12 cellular contexts compared by ENCODE assay signal in genomic region chr6:62891065-62891647, GRCh38.
DNase-seq lines count a peak whose midpoint lies in the region; TF ChIP-seq lines count a peak whose summit lies in the region.
"Had no signal": no experiment of that assay in that cellular context is flagged by ENCODE, and none has a peak within 500 bp of the region (broad histone marks: within the 10 kb centered on the region; RNA-seq: fewer than 3 reads in every experiment).

No MANE protein-coding gene starts in this region.

- no peak for TF ChIP-seq EP300 in transverse colon (IDR thresholded peaks at IDR 0.05; ENCODE audit: low read depth)

- H3K4me1 ChIP-seq in OCI-LY3 (ENCODE audit: low read length) (peaks cover 6% of the 10 kb centered on the region), transverse colon (no peaks in the 10 kb centered on the region), left ventricle myocardium inferior (no peaks in the 10 kb centered on the region)

- DNase-seq in SHP77 (lab: John Stamatoyannopoulos, UW): peak; percentile 4 to 14
- no peak for DNase-seq in SHP77 treated with DMSO at 0.1 percent for 48 hours (lab: John Stamatoyannopoulos, UW)
- DNase-seq in fibroblast of mammary gland (ENCODE audit: low read depth): peak; percentile 1
- no peak for DNase-seq in transverse colon
- no peak for DNase-seq in stimulated activated CD4-positive, alpha-beta T cell treated with anti-CD3 and anti-CD28 coated beads, Interleukin-12 subunit alpha, Interleukin-12 subunit beta, amount 100 ng/mL, for 4 hours
- no peak for DNase-seq in left ventricle myocardium inferior
- DNase-seq in ureter (ENCODE audit: low spot score): no peak
- DNase-seq: activated CD4-positive, alpha-beta T cell treated with anti-CD3 and anti-CD28 coated beads, Interleukin-2, amount 50 U/mL, for 4 hours; CD8-positive, alpha-beta memory T cell; effector CD8-positive, alpha-beta T cell; stimulated activated naive CD4-positive, alpha-beta T cell treated with Interleukin-2 at 50 U/mL for 16 hours had no signal

- H3K4me3 ChIP-seq in OCI-LY3 (ENCODE audit: low read length) (no peak overlapping the region), fibroblast of mammary gland (ENCODE audit: control insufficient read depth, low read depth, low read length) (no peak overlapping the region), transverse colon (no peak overlapping the region), left ventricle myocardium inferior (no peak overlapping the region)

- no peak for TF ChIP-seq POLR2A in transverse colon (IDR thresholded peaks at IDR 0.05)

- H3K9ac ChIP-seq in OCI-LY3 (ENCODE audit: low read length): no peak overlapping the region

- no peaks in the 10 kb centered on the region for H4K20me1 ChIP-seq in OCI-LY3 (ENCODE audit: insufficient read depth, low read length)

- intact Hi-C loops in transverse colon (cut with DNase I; ENCODE audit: low total_unique reads) (no loop called here), left ventricle myocardium inferior (cut with micrococcal nuclease) (no loop called here)

- H3K79me2 ChIP-seq in OCI-LY3 (ENCODE audit: low read length): no peaks in the 10 kb centered on the region

- 30 to 39% methylated on average over 2 of the region's 2 CpGs for WGBS in transverse colon (ENCODE audit: low coverage in 1 of 2), 2 donors

- in situ Hi-C loops in transverse colon (cut with MboI; ENCODE audit: low pct_ligation_motif_present in 1 of 4, low pct_unique_long_range_greater_than_20kb in 1 of 4, low sequenced_read_pairs in 3 of 4): no loop called here

- H3K27ac ChIP-seq in OCI-LY3 (ENCODE audit: low read length): no peak overlapping the region
- no peak overlapping the region for H3K27ac ChIP-seq in transverse colon
- H3K27ac ChIP-seq in left ventricle myocardium inferior (replicated peaks): no peak overlapping the region

- no peaks in the 10 kb centered on the region for H3K36me3 ChIP-seq in OCI-LY3 (replicated peaks; ENCODE audit: low read depth, low read length)
- no peaks in the 10 kb centered on the region for H3K36me3 ChIP-seq in transverse colon
- no peaks in the 10 kb centered on the region for H3K36me3 ChIP-seq in left ventricle myocardium inferior

- TF ChIP-seq CTCF in OCI-LY3 (IDR thresholded peaks at IDR 0.05; ENCODE audit: low read depth, low read length) (peak; percentile 66), fibroblast of mammary gland (conservative IDR thresholded peaks at IDR 0.05; ENCODE audit: control insufficient read depth, insufficient read depth, low read depth, low read length) (peak; percentile 36), transverse colon (IDR thresholded peaks at IDR 0.05) (peak in 3 of 5 experiments; percentile 29 to 41 (median 29)), left ventricle myocardium inferior (IDR thresholded peaks at IDR 0.05; ENCODE audit: borderline replicate concordance) (no peak)

- H3K27me3 ChIP-seq in OCI-LY3 (ENCODE audit: low read depth, low read length) (no peaks in the 10 kb centered on the region), transverse colon (no peaks in the 10 kb centered on the region), left ventricle myocardium inferior (ENCODE audit: low read depth) (no peaks in the 10 kb centered on the region)

- H2AFZ ChIP-seq in OCI-LY3 (ENCODE audit: low read depth, low read length): no peak overlapping the region

- H3K9me3 ChIP-seq in OCI-LY3 (ENCODE audit: insufficient read depth, low read length) (0 out of 2 replicates have a peak, but pooled peaks cover 6% of the 10 kb centered on the region), transverse colon (no peaks in the 10 kb centered on the region), left ventricle myocardium inferior (replicated peaks) (no peaks in the 10 kb centered on the region)

- H3K4me2 ChIP-seq in OCI-LY3 (ENCODE audit: low read length): no peak overlapping the region

Comparison
In these comparisons a context has a peak if more than half of its experiments do, and no peak if none do; other contexts are left out.
1. DNase-seq: peak in SHP77 (2 of 2) and fibroblast of mammary gland (single experiment); none in SHP77 treated with DMSO at 0.1 percent for 48 hours (single experiment), transverse colon (single experiment), stimulated activated CD4-positive, alpha-beta T cell treated with anti-CD3 and anti-CD28 coated beads, Interleukin-12 subunit alpha, Interleukin-12 subunit beta, amount 100 ng/mL, for 4 hours (single experiment), left ventricle myocardium inferior (single experiment) and ureter (single experiment).